In genomic region chr9:113221800-113222481, GRCh38 we compare ENCODE assay signal across 8 cellular contexts. TPM values are rescaled to one million over a fixed set of nuclear protein-coding genes. Genes with fewer than 3 reads are reported as not detected.
A peak's percentile ranks its signal among the peaks of the same experiment; 100 is the strongest.
DNase-seq lines count a peak whose midpoint lies in the region; ATAC-seq and TF ChIP-seq lines count a peak whose summit lies in the region.

No MANE protein-coding gene starts in this region.

- CTCF ChIA-PET in activated B cell treated with CpG ODN at 0.5 μM for 24 hours (lab: Charles Lee) = interaction anchor here (0.6 to 3.2 kb wide), 3 partner anchors 53 to 357 kb away, joined by 3 to 11 read pairs (median 3); partner anchors contain the start of genes CDC26 and PRPF4

- H3K9ac ChIP-seq in rectal smooth muscle tissue (ENCODE audit: low read length) = peak overlapping the region; percentile 91

- POLR2A ChIA-PET in activated B cell treated with CpG ODN at 0.5 μM for 24 hours (lab: Charles Lee) = interaction anchor here (0.6 to 3.5 kb wide), 9 partner anchors 11 to 1739 kb away, joined by 3 to 30 read pairs (median 5); partner anchors contain the start of genes C9orf43, CDC26, HDHD3 and POLE3

- ATAC-seq in activated B cell treated with CpG ODN at 0.5 μM for 24 hours (ENCODE audit: low read depth) (no peak), GM21367 (IDR thresholded peaks at IDR 0.05; ENCODE audit: unreplicated experiment) (no peak)

- peak overlapping the region; percentile 94 for H3K4me3 ChIP-seq in rectal smooth muscle tissue (ENCODE audit: low read length)

- H3K27ac Mint-ChIP-seq in activated T-cell treated with anti-CD3 and anti-CD28 coated beads, Interleukin-2, amount 50 U/mL, for 24 hours = peak overlapping the region; percentile 98
- H3K27ac Mint-ChIP-seq in activated B cell treated with CpG ODN at 0.5 μM for 24 hours = peak overlapping the region; percentile 94
- peak overlapping the region; percentile 76 for H3K27ac Mint-ChIP-seq in glutamatergic neuron (ENCODE audit: unreplicated experiment)

- H3K4me1 ChIP-seq in rectal smooth muscle tissue (ENCODE audit: control insufficient read depth, insufficient read depth, low read length) = peaks cover 16% of the 10 kb centered on the region

- intact Hi-C loops in activated B cell treated with CpG ODN at 0.5 μM for 24 hours (cut with micrococcal nuclease) = loop anchor here (1.0 to 2.0 kb wide), 11 partner anchors 13 to 1591 kb away; partner anchors contain the start of genes ALAD, C9orf43, CDC26 and DNAJC25

- H3K27me3 ChIP-seq in rectal smooth muscle tissue (ENCODE audit: control insufficient read depth, insufficient read depth, low read length) = no peaks in the 10 kb centered on the region

- H3K4me1 Mint-ChIP-seq in activated T-cell treated with anti-CD3 and anti-CD28 coated beads, Interleukin-2, amount 50 U/mL, for 24 hours (ENCODE audit: low read depth) = peaks cover 52% of the 10 kb centered on the region
- H3K4me1 Mint-ChIP-seq in activated B cell treated with CpG ODN at 0.5 μM for 24 hours = peaks cover 44% of the 10 kb centered on the region
- H3K4me1 Mint-ChIP-seq in glutamatergic neuron (ENCODE audit: low read depth, unreplicated experiment) = peaks cover 11% of the 10 kb centered on the region

- peak overlapping the region; percentile 79 for H3K27ac ChIP-seq in rectal smooth muscle tissue (ENCODE audit: low read depth, low read length)

- H3K4me3 Mint-ChIP-seq in activated T-cell treated with anti-CD3 and anti-CD28 coated beads, Interleukin-2, amount 50 U/mL, for 24 hours = peak overlapping the region; percentile 97
- H3K4me3 Mint-ChIP-seq in activated B cell treated with CpG ODN at 0.5 μM for 24 hours = peak overlapping the region; percentile 96
- H3K4me3 Mint-ChIP-seq in glutamatergic neuron (ENCODE audit: unreplicated experiment) = peak overlapping the region; percentile 94

- H3K36me3 ChIP-seq in rectal smooth muscle tissue (ENCODE audit: control insufficient read depth, insufficient read depth, low read length) = no peaks in the 10 kb centered on the region

- peaks cover 41% of the 10 kb centered on the region for H3K36me3 Mint-ChIP-seq in activated T-cell treated with anti-CD3 and anti-CD28 coated beads, Interleukin-2, amount 50 U/mL, for 24 hours (ENCODE audit: low read depth)
- H3K36me3 Mint-ChIP-seq in activated B cell treated with CpG ODN at 0.5 μM for 24 hours (ENCODE audit: low read depth) (peaks cover 13% of the 10 kb centered on the region), glutamatergic neuron (ENCODE audit: unreplicated experiment) (no peaks in the 10 kb centered on the region)

- H3K27me3 Mint-ChIP-seq in activated T-cell treated with anti-CD3 and anti-CD28 coated beads, Interleukin-2, amount 50 U/mL, for 24 hours = no peaks in the 10 kb centered on the region
- H3K27me3 Mint-ChIP-seq in activated B cell treated with CpG ODN at 0.5 μM for 24 hours (no peaks in the 10 kb centered on the region), glutamatergic neuron (ENCODE audit: unreplicated experiment) (peaks cover 5% of the 10 kb centered on the region)

- DNase-seq in activated T-cell treated with anti-CD3 and anti-CD28 coated beads, Interleukin-2, amount 50 U/mL, for 24 hours = no peak
- DNase-seq in activated T-cell treated with anti-CD3 and anti-CD28 coated beads for 4 hours (no peak), activated B cell treated with CpG ODN at 0.5 μM for 24 hours (no peak), glutamatergic neuron (no peak), NCI-H774 (lab: John Stamatoyannopoulos, UW) (no peak), NCI-H2171 treated with DMSO at 0.1 percent for 48 hours (lab: John Stamatoyannopoulos, UW) (no peak)

- no peak for TF ChIP-seq CTCF in activated B cell treated with CpG ODN at 0.5 μM for 24 hours (IDR thresholded peaks at IDR 0.05)
- no peak for TF ChIP-seq CTCF in glutamatergic neuron (IDR thresholded peaks at IDR 0.05; ENCODE audit: partially characterized antibody, unreplicated experiment)

- H3K9me3 Mint-ChIP-seq in activated T-cell treated with anti-CD3 and anti-CD28 coated beads, Interleukin-2, amount 50 U/mL, for 24 hours = no peaks in the 10 kb centered on the region
- H3K9me3 Mint-ChIP-seq in activated B cell treated with CpG ODN at 0.5 μM for 24 hours (no peaks in the 10 kb centered on the region), glutamatergic neuron (ENCODE audit: unreplicated experiment) (peaks cover 6% of the 10 kb centered on the region)

RNA-seq across cellular contexts. Expression of gene SLC31A1, which starts 0.6 kb away (rescaled TPM):
- 5.7 and 7.3 TPM in 2 replicates for total RNA-seq in activated B cell treated with CpG ODN at 0.5 μM for 24 hours
- 11.2 TPM for total RNA-seq in glutamatergic neuron (ENCODE audit: unreplicated experiment)

RNA-seq across cellular contexts. Expression of gene FKBP15, which starts 0.9 kb away (rescaled TPM):
- 48.3 and 49.1 TPM in 2 replicates for total RNA-seq in activated B cell treated with CpG ODN at 0.5 μM for 24 hours
- 18.2 TPM for total RNA-seq in glutamatergic neuron (ENCODE audit: unreplicated experiment)

RNA-seq across cellular contexts. Expression of gene CDC26, which starts 53.4 kb away (rescaled TPM):
- total RNA-seq in activated B cell treated with CpG ODN at 0.5 μM for 24 hours (30.4 and 31.7 TPM in 2 replicates), glutamatergic neuron (ENCODE audit: unreplicated experiment) (13.4 TPM)

RNA-seq across cellular contexts. Expression of gene PRPF4, which starts 53.5 kb away (rescaled TPM):
- total RNA-seq in activated B cell treated with CpG ODN at 0.5 μM for 24 hours (32.8 and 36.7 TPM in 2 replicates), glutamatergic neuron (ENCODE audit: unreplicated experiment) (21.9 TPM)
